ENCODE assay signal across 1 cellular context in genomic region chr17:37410357-37410756, GRCh38.
TF ChIP-seq lines count a peak whose summit lies in the region.

No MANE protein-coding gene starts in this region.

TF ChIP-seq in GM23338, 12 proteins besides CTCF, POLR2A, EP300 and RAD21 (continued from another document):
- no peak for TF ChIP-seq ETS1 (IDR thresholded peaks at IDR 0.05)
- TF ChIP-seq POLR2AphosphoS5 (IDR thresholded peaks at IDR 0.05; ENCODE audit: low read depth) = no peak
- TF ChIP-seq ZNF331 (CRISPR knock-in tag; IDR thresholded peaks at IDR 0.05; ENCODE audit: low read depth) = no peak
- no peak for TF ChIP-seq EZH2 (IDR thresholded peaks at IDR 0.05; ENCODE audit: low read depth, unreplicated experiment)
- TF ChIP-seq CREB1 (CRISPR knock-in tag; IDR thresholded peaks at IDR 0.05; ENCODE audit: low read depth) = no peak
- TF ChIP-seq STAT1 (IDR thresholded peaks at IDR 0.05; ENCODE audit: unreplicated experiment) = no peak
- no peak for TF ChIP-seq ZNF462 (CRISPR knock-in tag; IDR thresholded peaks at IDR 0.05)
- no peak for TF ChIP-seq NANOG (IDR thresholded peaks at IDR 0.05; ENCODE audit: borderline replicate concordance)
